8 cellular contexts compared by ENCODE assay signal in the genomic region with DNA sequence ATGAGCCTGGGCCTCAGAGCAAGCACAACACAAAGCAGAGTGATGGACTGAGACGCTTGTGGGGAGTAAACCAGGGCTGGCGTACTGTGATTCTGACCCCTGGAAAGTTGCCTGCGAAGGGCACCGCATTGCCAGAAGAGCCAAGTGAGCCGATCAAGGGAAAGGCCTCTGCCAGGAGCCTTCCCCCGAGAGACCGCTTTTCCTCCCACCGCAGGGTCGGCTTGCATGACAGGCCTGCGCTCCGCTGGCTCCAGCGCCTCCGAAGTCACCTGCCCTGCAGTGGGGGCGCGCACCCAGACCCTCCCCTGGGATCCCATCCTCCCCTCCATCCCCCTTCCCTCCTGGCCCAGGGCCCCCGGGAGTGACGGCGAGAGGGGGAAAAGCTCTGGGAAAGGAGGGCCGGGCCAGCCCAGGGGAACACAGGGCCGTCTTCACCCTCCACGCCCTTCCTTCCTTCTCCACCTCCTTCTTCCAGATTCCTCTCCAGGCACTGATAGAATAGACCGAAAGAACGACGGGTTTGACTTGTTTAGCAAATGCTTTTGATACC.
A peak's percentile ranks its signal among the peaks of the same experiment; 100 is the strongest.
DNase-seq lines count a peak whose midpoint lies in the region; ATAC-seq and TF ChIP-seq lines count a peak whose summit lies in the region.

No MANE protein-coding gene starts in this region.

- DNase-seq in activated T-cell treated with anti-CD3 and anti-CD28 coated beads, Interleukin-2, amount 50 U/mL, for 1 hour, result peak; percentile 35
- DNase-seq in activated T-cell treated with anti-CD3 and anti-CD28 coated beads for 4 hours (no peak), RPMI7951 (ENCODE audit: low read depth) (peak; percentile 8), endodermal cell (peak; percentile 82), dedifferentiated amniotic fluid mesenchymal stem cell (ENCODE audit: extremely low spot score) (no peak)

- peaks cover 28% of the 10 kb centered on the region for H3K27me3 Mint-ChIP-seq in endodermal cell (ENCODE audit: insufficient read depth)

- H3K9me3 ChIP-seq in endodermal cell (ENCODE audit: control insufficient read depth, low read length) (peaks cover 5% of the 10 kb centered on the region), muscle layer of duodenum (ENCODE audit: control insufficient read depth in 1 of 2, low read length in 2 of 2) (no peaks in the 10 kb centered on the region)

- H3K9ac ChIP-seq in endodermal cell (ENCODE audit: extremely low read depth, low read length, poor library complexity, severe bottlenecking), result no peak overlapping the region

- peak overlapping the region; percentile 50 for H3K4me3 Mint-ChIP-seq in endodermal cell

- no peaks in the 10 kb centered on the region for H3K4me1 ChIP-seq in endodermal cell (ENCODE audit: control insufficient read depth, insufficient read depth, low read length)
- H3K4me1 ChIP-seq in muscle layer of duodenum (ENCODE audit: control insufficient read depth in 1 of 2, insufficient read depth in 2 of 2, low read length in 2 of 2), result peaks cover 0 to 7% of the 10 kb centered on the region in 2 donors

- no peaks in the 10 kb centered on the region for H3K36me3 Mint-ChIP-seq in endodermal cell (ENCODE audit: low read depth)

- no peaks in the 10 kb centered on the region for H3K36me3 ChIP-seq in endodermal cell (ENCODE audit: control insufficient read depth, insufficient read depth, low read length)
- H3K36me3 ChIP-seq in muscle layer of duodenum (ENCODE audit: control insufficient read depth in 1 of 2, insufficient read depth in 2 of 2, low read length in 2 of 2), result no peaks in the 10 kb centered on the region

- 42 to 72% methylated on average over 10 to 24 of the region's 24 CpGs for WGBS in endodermal cell (ENCODE audit: insufficient coverage in 1 of 2, insufficient read length in 1 of 2), 2 experiments

- ATAC-seq in HG02981 (IDR thresholded peaks at IDR 0.05; ENCODE audit: unreplicated experiment), result peak; percentile 15
- ATAC-seq in HG03139 (IDR thresholded peaks at IDR 0.05; ENCODE audit: unreplicated experiment), result no peak

- H3K27ac ChIP-seq in endodermal cell (ENCODE audit: low read depth, low read length) (no peak overlapping the region), muscle layer of duodenum (ENCODE audit: low read length) (no peak overlapping the region)

- TF ChIP-seq CTCF in endodermal cell (conservative IDR thresholded peaks at IDR 0.05), result no peak

- H3K27me3 ChIP-seq in endodermal cell (ENCODE audit: control insufficient read depth, insufficient read depth, low read length, poor library complexity, severe bottlenecking) (peaks cover 28% of the 10 kb centered on the region), muscle layer of duodenum (ENCODE audit: low read depth, low read length) (no peaks in the 10 kb centered on the region)

- H3K4me1 Mint-ChIP-seq in endodermal cell, result peaks cover 10% of the 10 kb centered on the region

- H3K27ac Mint-ChIP-seq in endodermal cell, result peak overlapping the region; percentile 93

- H3K4me3 ChIP-seq in endodermal cell (ENCODE audit: low read length), result peak overlapping the region; percentile 73
- peak overlapping the region; percentile 70 to 76 for H3K4me3 ChIP-seq in muscle layer of duodenum (ENCODE audit: low read depth in 1 of 2, low read length in 2 of 2)

- peaks cover 6% of the 10 kb centered on the region for H3K9me3 Mint-ChIP-seq in endodermal cell

Comparison
In these comparisons a context has a peak if more than half of its experiments do, and no peak if none do; other contexts are left out.
1. DNase-seq: peak in activated T-cell treated with anti-CD3 and anti-CD28 coated beads, Interleukin-2, amount 50 U/mL, for 1 hour (single experiment), RPMI7951 (single experiment) and endodermal cell (single experiment); none in activated T-cell treated with anti-CD3 and anti-CD28 coated beads for 4 hours (single experiment) and dedifferentiated amniotic fluid mesenchymal stem cell (single experiment).